In genomic region chr2:10773841-10774341, GRCh38 we compare ENCODE assay signal across 21 cellular contexts. TPM values are rescaled to one million over a fixed set of nuclear protein-coding genes. Genes with fewer than 3 reads are reported as not detected.
DNase-seq lines count a peak whose midpoint lies in the region; ATAC-seq, FAIRE-seq and TF ChIP-seq lines count a peak whose summit lies in the region.
"Had no signal": no experiment of that assay in that cellular context is flagged by ENCODE, and none has a peak within 500 bp of the region (broad histone marks: within the 10 kb centered on the region; RNA-seq: fewer than 3 reads in every experiment).

No MANE protein-coding gene starts in this region.

- H3K4me1 ChIP-seq in HepG2 (ENCODE audit: insufficient read depth, low read length), result no peaks in the 10 kb centered on the region
- H3K4me1 ChIP-seq in spleen, result peaks cover 0 to 5% (median 0%) of the 10 kb centered on the region in 6 donors
- H3K4me1 ChIP-seq in vagina, result peaks cover 17% of the 10 kb centered on the region
- H3K4me1 ChIP-seq: ascending aorta, transverse colon had no signal

- TF ChIP-seq CTCF in epithelial cell of esophagus (IDR thresholded peaks at IDR 0.05; ENCODE audit: insufficient read depth, low read depth, low read length, missing control alignments) (no peak), HepG2 (CRISPR knock-in tag; IDR thresholded peaks at IDR 0.05) (no peak), spleen (IDR thresholded peaks at IDR 0.05 in 8 of 11, conservative IDR thresholded peaks at IDR 0.05 in 3 of 11) (no peak), vagina (IDR thresholded peaks at IDR 0.05) (no peak)

- H3K27me3 ChIP-seq in HepG2 (ENCODE audit: control insufficient read depth in 1 of 2, insufficient read depth in 2 of 2, low read length in 2 of 2) (peaks cover 4 to 24% of the 10 kb centered on the region in 2 experiments; a peak in 2 of 5 replicates), spleen (replicated peaks in 1 of 7) (no peaks in the 10 kb centered on the region), vagina (no peaks in the 10 kb centered on the region)
- H3K27me3 ChIP-seq: ascending aorta; BLaER1 treated with 17β-estradiol and CSF1 and Interleukin-3, amounts not matched to agents 10 nM and 100 nM; transverse colon had no signal

- FAIRE-seq in HepG2 (lab: Jason Lieb, UNC) (no peak), urothelium cell line (lab: Jason Lieb, UNC) (no peak)
- FAIRE-seq: GM18507, GM19239, K562, small intestine had no signal

- peak; percentile 6 for DNase-seq in NCI-H69 (lab: John Stamatoyannopoulos, UW)
- peak; percentile 74 for DNase-seq in epithelial cell of esophagus (ENCODE audit: low read depth)
- DNase-seq in HepG2 (ENCODE audit: low spot score), result no peak
- DNase-seq in spleen, result peak; percentile 42
- DNase-seq in vagina (ENCODE audit: extremely low spot score in 2 of 2), result no peak
- DNase-seq in urothelium cell line (ENCODE audit: low spot score), result no peak
- DNase-seq in NCI-H82 (lab: John Stamatoyannopoulos, UW), result no peak
- DNase-seq: activated B cell treated with CpG ODN at 0.5 μM for 24 hours, activated gamma-delta T cell, NCI-H1092, transverse colon had no signal

- intact Hi-C loops in HepG2 (cut with micrococcal nuclease; ENCODE audit: unreplicated experiment), result no loop called here
- intact Hi-C loops in spleen (cut with DNase I; ENCODE audit: low total_unique reads), result no loop called here
- intact Hi-C loops in vagina (cut with DNase I), result no loop called here

- H3K4me2 ChIP-seq in HepG2 (ENCODE audit: low read depth, low read length), result no peak overlapping the region
- H3K4me2 ChIP-seq: BLaER1 treated with 17β-estradiol and CSF1 and Interleukin-3, amounts not matched to agents 10 nM and 100 nM had no signal

- no peaks in the 10 kb centered on the region for H3K79me2 ChIP-seq in HepG2 (ENCODE audit: insufficient read depth, low read length)

- H3K4me3 ChIP-seq in epithelial cell of esophagus (ENCODE audit: low read length), result no peak overlapping the region
- no peak overlapping the region for H3K4me3 ChIP-seq in HepG2 (replicated peaks in 1 of 3; ENCODE audit: insufficient read depth in 1 of 3, low read depth in 2 of 3, low read length in 3 of 3)
- H3K4me3 ChIP-seq in spleen, result no peak overlapping the region
- no peak overlapping the region for H3K4me3 ChIP-seq in vagina
- H3K4me3 ChIP-seq: ascending aorta; BLaER1 treated with 17β-estradiol and CSF1 and Interleukin-3, amounts not matched to agents 10 nM and 100 nM; coronary artery; K562; transverse colon had no signal

- 40% methylated on average over 7 of the region's 7 CpGs for WGBS in HepG2 (ENCODE audit: low lambda C conversion rate)
- WGBS in spleen, 5 donors, result 72 to 80% (median 78%) methylated on average over 3 to 7 of the region's 7 CpGs

- no peak for TF ChIP-seq POLR2A in HepG2 (IDR thresholded peaks at IDR 0.05; ENCODE audit: insufficient read depth in 1 of 2, low read depth in 2 of 2, low read length in 2 of 2)
- no peak for TF ChIP-seq POLR2A in spleen (IDR thresholded peaks at IDR 0.05)
- no peak for TF ChIP-seq POLR2A in vagina (IDR thresholded peaks at IDR 0.05)

- H3K27ac ChIP-seq in HepG2 (ENCODE audit: extremely low read length, insufficient read depth, low read length), result no peak overlapping the region
- H3K27ac ChIP-seq in spleen, result no peak overlapping the region
- no peak overlapping the region for H3K27ac ChIP-seq in vagina
- H3K27ac ChIP-seq: ascending aorta, coronary artery, transverse colon had no signal

- TF ChIP-seq EP300 in HepG2 (IDR thresholded peaks at IDR 0.05; ENCODE audit: low read depth in 2 of 2, low read length in 2 of 2), result no peak
- TF ChIP-seq EP300 in HepG2 (CRISPR knock-in tag; IDR thresholded peaks at IDR 0.05; ENCODE audit: borderline replicate concordance), result no peak

- BruUV-seq in HepG2 (replicated peaks; lab: Mats Ljungman, UMichigan), result no TSS peak

- peaks cover 4 to 6% of the 10 kb centered on the region in 2 experiments; a peak in 3 of 5 replicates for H3K36me3 ChIP-seq in HepG2 (replicated peaks in 1 of 2; ENCODE audit: control insufficient read depth in 1 of 2, insufficient read depth in 2 of 2, low read length in 2 of 2)
- H3K36me3 ChIP-seq in spleen, result peaks cover 0 to 25% (median 14%) of the 10 kb centered on the region in 6 donors
- no peaks in the 10 kb centered on the region for H3K36me3 ChIP-seq in vagina

- in situ Hi-C loops in HepG2 (cut with HindIII; ENCODE audit: extremely low pct_ligation_motif_present, low pct_unique_long_range_greater_than_20kb), result no loop called here

- TF ChIP-seq RAD21 in HepG2 (CRISPR knock-in tag; IDR thresholded peaks at IDR 0.05), result no peak

- H3K9me3 ChIP-seq in HepG2 (ENCODE audit: low read length) (no peaks in the 10 kb centered on the region), spleen (no peaks in the 10 kb centered on the region), vagina (no peaks in the 10 kb centered on the region)
- H3K9me3 ChIP-seq: ascending aorta; BLaER1 treated with 17β-estradiol and CSF1 and Interleukin-3, amounts not matched to agents 10 nM and 100 nM; transverse colon had no signal

- peak; percentile 5 for ATAC-seq in HepG2
- no peak for ATAC-seq in GM21723 (IDR thresholded peaks at IDR 0.05; ENCODE audit: unreplicated experiment)
- ATAC-seq: K562 had no signal

- no peak overlapping the region for H3K9ac ChIP-seq in HepG2 (ENCODE audit: insufficient read depth, low read depth, low read length)

- CTCF ChIA-PET in HepG2 (lab: Yijun Ruan, JAX; ENCODE audit: low intra/inter-chr PET ratio, low total read pairs), result no interaction called here

- POLR2A ChIA-PET in HepG2 (lab: Yijun Ruan, JAX), result no interaction called here

- no peak overlapping the region for H2AFZ ChIP-seq in HepG2 (ENCODE audit: low read length)

- H4K20me1 ChIP-seq in HepG2 (ENCODE audit: insufficient read depth, low read length), result no peaks in the 10 kb centered on the region; the same call in 1 of the 2 replicates

TF ChIP-seq in HepG2, 621 proteins besides CTCF, POLR2A, EP300 and RAD21 (continues in another document):
- TF ChIP-seq SIN3B (IDR thresholded peaks at IDR 0.05; ENCODE audit: low read length) (no peak), RNF2 (conservative IDR thresholded peaks at IDR 0.05; ENCODE audit: low read depth) (no peak), KDM5A (IDR thresholded peaks at IDR 0.05; ENCODE audit: borderline replicate concordance, low read length) (no peak), PAX8 (CRISPR knock-in tag; IDR thresholded peaks at IDR 0.05; ENCODE audit: borderline replicate concordance) (no peak), ISX (CRISPR knock-in tag; conservative IDR thresholded peaks at IDR 0.05) (no peak)

RNA-seq across cellular contexts. Expression of gene PDIA6, which starts 38.7 kb away (rescaled TPM):
- 318 and 642 TPM in 2 replicates for total RNA-seq in HepG2 (2016; rRNA removed; fragmentation: Illumina TruSeq; extraction: Trizol)
- total RNA-seq in HepG2 (2016; cell fraction: cytosol; rRNA removed; fragmentation: Illumina TruSeq; extraction: Trizol; ENCODE audit: low read depth), result 56.1 and 61.3 TPM in 2 replicates
- 300 and 675 TPM in 2 replicates for total RNA-seq in HepG2 (2016; cell fraction: insoluble cytoplasmic fraction; rRNA removed; fragmentation: Illumina TruSeq; extraction: Trizol)
- total RNA-seq in HepG2 (2016; cell fraction: membrane; rRNA removed; fragmentation: Illumina TruSeq; extraction: Trizol), result 124 and 135 TPM in 2 replicates
- total RNA-seq in HepG2 (2016; cell fraction: nucleus; rRNA removed; fragmentation: Illumina TruSeq; extraction: Trizol), result 502 and 568 TPM in 2 replicates
- polyA plus RNA-seq in HepG2 (2011; rRNA removed), result 418 and 586 TPM in 2 replicates
- 484 and 553 TPM in 2 replicates for polyA plus RNA-seq in HepG2 (2011; cell fraction: cytosol; rRNA removed)
- polyA plus RNA-seq in HepG2 (2011; cell fraction: nucleus; rRNA removed), result 135 and 158 TPM in 2 replicates
- polyA plus RNA-seq in HepG2 (2012), result 484 and 600 TPM in 2 replicates
- 61.3 and 65.3 TPM in 2 replicates for polyA plus RNA-seq in HepG2 (2016; cell fraction: cytosol; fragmentation: Illumina TruSeq; extraction: Trizol; ENCODE audit: low read depth)
- 289 and 301 TPM in 2 replicates for polyA plus RNA-seq in HepG2 (2016; cell fraction: insoluble cytoplasmic fraction; fragmentation: Illumina TruSeq; extraction: Trizol; ENCODE audit: low read depth)
- 102 and 106 TPM in 2 replicates for polyA plus RNA-seq in HepG2 (2016; cell fraction: membrane; fragmentation: Illumina TruSeq; extraction: Trizol; ENCODE audit: low read depth)
- polyA plus RNA-seq in HepG2 (2016; cell fraction: nucleus; fragmentation: Illumina TruSeq; extraction: Trizol; ENCODE audit: insufficient read depth, low read depth), result 690 and 757 TPM in 2 replicates
- 87.6 and 158 TPM in 2 replicates for polyA minus RNA-seq in HepG2 (2011; rRNA and poly(A)+ RNA removed; ENCODE audit: low replicate concordance)
- 230 and 245 TPM in 2 replicates for polyA minus RNA-seq in HepG2 (2011; cell fraction: cytosol; rRNA and poly(A)+ RNA removed)
- polyA minus RNA-seq in HepG2 (2011; cell fraction: nucleus; rRNA and poly(A)+ RNA removed), result 115 and 127 TPM in 2 replicates
- 100 to 1,000 TPM; 100 to 164 (median 131) TPM for total RNA-seq in spleen
- polyA plus RNA-seq in spleen, result 10 to 100 TPM; 29.7 to 60.5 (median 56.0) TPM
- total RNA-seq in vagina, result 55.0 TPM

RNA-seq across cellular contexts. Expression of gene ATP6V1C2, which starts 52.5 kb away (rescaled TPM):
- total RNA-seq in HepG2 (2016; rRNA removed; fragmentation: Illumina TruSeq; extraction: Trizol) (0.04 TPM in 1 of 2 replicates, not detected in the other), spleen (1 to 10 TPM in 2 of 7 donors, under 1 TPM in 2, not detected in 3; 0.23 to 9.2 (median 0.93) TPM), vagina (134 TPM)
- total RNA-seq in HepG2 (2016; cell fraction: cytosol; rRNA removed; fragmentation: Illumina TruSeq; extraction: Trizol; ENCODE audit: low read depth), result not detected in 2 replicates
- 0.04 TPM in 1 of 2 replicates, not detected in the other for total RNA-seq in HepG2 (2016; cell fraction: insoluble cytoplasmic fraction; rRNA removed; fragmentation: Illumina TruSeq; extraction: Trizol)
- total RNA-seq in HepG2 (2016; cell fraction: membrane; rRNA removed; fragmentation: Illumina TruSeq; extraction: Trizol), result not detected in 2 replicates
- total RNA-seq in HepG2 (2016; cell fraction: nucleus; rRNA removed; fragmentation: Illumina TruSeq; extraction: Trizol), result 0.09 TPM in 1 of 2 replicates, not detected in the other
- polyA plus RNA-seq in HepG2 (2011; rRNA removed) (0.10 and 0.29 TPM in 2 replicates), spleen (under 1 TPM; 0.45 to 0.70 (median 0.54) TPM)
- 0.05 TPM in 2 replicates for polyA plus RNA-seq in HepG2 (2011; cell fraction: cytosol; rRNA removed)
- 0.36 and 2.7 TPM in 2 replicates for polyA plus RNA-seq in HepG2 (2011; cell fraction: nucleus; rRNA removed)
- 1.4 and 1.5 TPM in 2 replicates for polyA plus RNA-seq in HepG2 (2012)
- polyA plus RNA-seq in HepG2 (2016; cell fraction: cytosol; fragmentation: Illumina TruSeq; extraction: Trizol; ENCODE audit: low read depth), result not detected in 2 replicates
- polyA plus RNA-seq in HepG2 (2016; cell fraction: insoluble cytoplasmic fraction; fragmentation: Illumina TruSeq; extraction: Trizol; ENCODE audit: low read depth), result not detected in 2 replicates
- not detected in 2 replicates for polyA plus RNA-seq in HepG2 (2016; cell fraction: membrane; fragmentation: Illumina TruSeq; extraction: Trizol; ENCODE audit: low read depth)
- polyA plus RNA-seq in HepG2 (2016; cell fraction: nucleus; fragmentation: Illumina TruSeq; extraction: Trizol; ENCODE audit: insufficient read depth, low read depth), result not detected in 2 replicates
- 7.5 TPM in 1 of 2 replicates, not detected in the other for polyA minus RNA-seq in HepG2 (2011; rRNA and poly(A)+ RNA removed; ENCODE audit: low replicate concordance)
- polyA minus RNA-seq in HepG2 (2011; cell fraction: cytosol; rRNA and poly(A)+ RNA removed), result 0.44 and 0.69 TPM in 2 replicates
- polyA minus RNA-seq in HepG2 (2011; cell fraction: nucleus; rRNA and poly(A)+ RNA removed), result 0.12 TPM in 1 of 2 replicates, not detected in the other
- total RNA-seq: epithelial cell of proximal tubule; T-helper 1 cell treated with Interleukin-12 subunit alpha and Interleukin-12 subunit beta and Interleukin-4 antibody, amounts not matched to agents 30 ng/mL and 1 ng/mL, for 36 hours had no signal

Comparison
In these comparisons a context has a peak if more than half of its experiments do, and no peak if none do; other contexts are left out.
1. DNase-seq: peak in NCI-H69 (single experiment), epithelial cell of esophagus (single experiment) and spleen (single experiment); none in HepG2 (single experiment), vagina (0 of 2), urothelium cell line (single experiment) and NCI-H82 (single experiment).
2. RNA of gene ATP6V1C2, which starts 52.5 kb away (total RNA-seq): 134 TPM in vagina (single experiment); 0.23 to 9.2 TPM in spleen and 0.04 to 0.09 TPM in HepG2; every median in the first group is over 10 times any median in the second.